In genomic region chr2:153478289-153479261, GRCh38 we compare ENCODE assay signal across 1 cellular context.
TF ChIP-seq lines count a peak whose summit lies in the region.

RPRM (minus strand) TSS chr2:153478762; CDS start chr2:153478565, 197 bp downstream.

TF ChIP-seq in HepG2, 621 proteins besides CTCF, POLR2A, EP300 and RAD21 (continued from another document and continues in another):
- TF ChIP-seq ZNF407 (CRISPR knock-in tag; IDR thresholded peaks at IDR 0.05; ENCODE audit: not compliant biosample characterization) (peak; percentile 40), ZNF260 (CRISPR knock-in tag; IDR thresholded peaks at IDR 0.05; ENCODE audit: borderline replicate concordance, low read depth) (no peak), NBN (conservative IDR thresholded peaks at IDR 0.05) (no peak), SNAI1 (CRISPR knock-in tag; IDR thresholded peaks at IDR 0.05; ENCODE audit: borderline replicate concordance) (peak; percentile 59; the same call in 1 of the 2 replicates), ZBTB10 (CRISPR knock-in tag; IDR thresholded peaks at IDR 0.05; ENCODE audit: borderline replicate concordance) (no peak), KDM2A (CRISPR knock-in tag; IDR thresholded peaks at IDR 0.05; ENCODE audit: borderline replicate concordance, low read depth) (peak; percentile 70), MTF2 (CRISPR knock-in tag; IDR thresholded peaks at IDR 0.05; ENCODE audit: borderline replicate concordance) (peak; percentile 92; the same call in 1 of the 2 replicates), POGK (CRISPR knock-in tag; conservative IDR thresholded peaks at IDR 0.05) (no peak), NR2C2 (CRISPR knock-in tag; IDR thresholded peaks at IDR 0.05; ENCODE audit: borderline replicate concordance) (0 out of 2 replicates have a peak, but pooled peaks have one; percentile 27), POLR2AphosphoS2 (IDR thresholded peaks at IDR 0.05; ENCODE audit: low read depth, low read length) (no peak), ETV5 (CRISPR knock-in tag; IDR thresholded peaks at IDR 0.05; ENCODE audit: borderline replicate concordance) (no peak), ZNF570 (CRISPR knock-in tag; IDR thresholded peaks at IDR 0.05; ENCODE audit: borderline replicate concordance) (no peak), HNF4A (CRISPR knock-in tag; IDR thresholded peaks at IDR 0.05) (no peak), ZNF276 (CRISPR knock-in tag; IDR thresholded peaks at IDR 0.05; ENCODE audit: low read depth) (0 out of 2 replicates have a peak, but pooled peaks have one; percentile 50), MED8 (CRISPR knock-in tag; IDR thresholded peaks at IDR 0.05; ENCODE audit: insufficient replicate concordance) (peak; percentile 38), E2F1 (CRISPR knock-in tag; IDR thresholded peaks at IDR 0.05) (no peak), ZBTB46 (CRISPR knock-in tag; IDR thresholded peaks at IDR 0.05; ENCODE audit: borderline replicate concordance) (no peak), TARDBP (CRISPR knock-in tag; IDR thresholded peaks at IDR 0.05) (no peak), ZNF629 (CRISPR knock-in tag; conservative IDR thresholded peaks at IDR 0.05) (0 out of 2 replicates have a peak, but pooled peaks have one; percentile 15), ZNF589 (CRISPR knock-in tag; conservative IDR thresholded peaks at IDR 0.05) (no peak), ZNF761 (CRISPR knock-in tag; conservative IDR thresholded peaks at IDR 0.05) (0 out of 2 replicates have a peak, but pooled peaks have one; percentile 83), BHLHE40 (IDR thresholded peaks at IDR 0.05; ENCODE audit: low read length) (no peak; the same call in 1 of the 2 replicates), ZNF124 (CRISPR knock-in tag; IDR thresholded peaks at IDR 0.05) (no peak), XBP1 (CRISPR knock-in tag; IDR thresholded peaks at IDR 0.05) (no peak), FOXJ3 (CRISPR knock-in tag; IDR thresholded peaks at IDR 0.05; ENCODE audit: borderline replicate concordance) (no peak), MAFF (IDR thresholded peaks at IDR 0.05; ENCODE audit: low read depth, low read length) (no peak), ZMYM4 (CRISPR knock-in tag; IDR thresholded peaks at IDR 0.05) (peak; percentile 85), ZNF670 (CRISPR knock-in tag; IDR thresholded peaks at IDR 0.05; ENCODE audit: borderline replicate concordance) (0 out of 2 replicates have a peak, but pooled peaks have one; percentile 29), SOX6 (IDR thresholded peaks at IDR 0.05) (no peak), SOX6 (CRISPR knock-in tag; IDR thresholded peaks at IDR 0.05) (peak; percentile 51), ZNF652 (CRISPR knock-in tag; IDR thresholded peaks at IDR 0.05; ENCODE audit: borderline replicate concordance, low read depth) (no peak), GATAD2A (CRISPR knock-in tag; IDR thresholded peaks at IDR 0.05) (no peak), ZFP41 (CRISPR knock-in tag; IDR thresholded peaks at IDR 0.05; ENCODE audit: borderline replicate concordance) (no peak), SETDB1 (CRISPR knock-in tag; IDR thresholded peaks at IDR 0.05; ENCODE audit: borderline replicate concordance) (no peak), SMAD1 (CRISPR knock-in tag; IDR thresholded peaks at IDR 0.05; ENCODE audit: borderline replicate concordance, low read depth) (peak; percentile 50; the same call in 1 of the 2 replicates), RFX1 (IDR thresholded peaks at IDR 0.05) (no peak), ATF5 (CRISPR knock-in tag; IDR thresholded peaks at IDR 0.05; ENCODE audit: low read depth) (no peak), ZNF143 (CRISPR knock-in tag; IDR thresholded peaks at IDR 0.05) (peak; percentile 59), ZNF232 (CRISPR knock-in tag; IDR thresholded peaks at IDR 0.05; ENCODE audit: borderline replicate concordance) (no peak), ISX (CRISPR knock-in tag; conservative IDR thresholded peaks at IDR 0.05) (no peak), ZNF709 (CRISPR knock-in tag; IDR thresholded peaks at IDR 0.05) (0 out of 2 replicates have a peak, but pooled peaks have one; percentile 73), ZEB1 (IDR thresholded peaks at IDR 0.05; ENCODE audit: insufficient replicate concordance, low read depth) (no peak), HHEX (CRISPR knock-in tag; IDR thresholded peaks at IDR 0.05) (no peak), SAFB2 (CRISPR knock-in tag; IDR thresholded peaks at IDR 0.05; ENCODE audit: borderline replicate concordance, low read depth) (no peak)
